ENCODE assay signal across 8 cellular contexts in the genomic region with DNA sequence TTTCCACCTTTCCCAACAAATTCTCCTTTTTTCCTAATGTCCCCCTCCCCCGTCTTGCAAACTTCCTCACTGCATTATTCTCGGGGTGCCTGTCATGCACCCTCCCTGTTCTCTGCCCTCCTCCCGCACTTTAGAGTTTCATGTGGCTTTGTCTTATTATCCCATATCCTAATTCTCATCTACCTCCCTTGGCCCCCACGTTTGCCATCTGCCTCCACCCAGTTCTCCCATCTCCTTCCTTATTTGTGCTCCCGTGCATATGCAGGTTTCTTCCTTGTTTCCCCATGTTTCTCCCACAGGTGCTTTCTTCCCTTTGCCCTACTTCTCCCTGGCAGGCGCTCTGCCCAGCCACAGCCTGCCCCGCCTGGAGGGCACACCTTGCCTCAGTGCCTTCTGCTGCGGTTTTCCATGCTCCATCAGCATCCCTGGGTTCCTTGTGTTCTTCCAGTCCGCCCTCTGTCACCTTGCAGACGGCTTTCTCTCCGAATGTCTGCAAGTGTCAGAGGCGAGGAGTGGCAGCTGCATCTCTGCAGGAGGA. TPM values are rescaled to one million over a fixed set of nuclear protein-coding genes. Genes with fewer than 3 reads are reported as not detected.
DNase-seq lines count a peak whose midpoint lies in the region; ATAC-seq and TF ChIP-seq lines count a peak whose summit lies in the region.

No MANE protein-coding gene starts in this region.

- no peaks in the 10 kb centered on the region for H3K9me3 Mint-ChIP-seq in activated CD4-positive, alpha-beta T cell treated with anti-CD3 and anti-CD28 coated beads for 36 hours (ENCODE audit: low read depth)
- H3K9me3 Mint-ChIP-seq in activated T-helper 1 cell treated with anti-CD3 and anti-CD28 coated beads, Interleukin-12 subunit alpha, Interleukin-12 subunit beta, Interleukin-2, Interleukin-4 antibody, amounts not matched to agents 30 ng/mL and 10 ng/mL and 1 ng/mL, durations not matched to agents 14 hours and 24 hours and 36 hours, result no peaks in the 10 kb centered on the region
- H3K9me3 Mint-ChIP-seq in stimulated activated naive B cell treated with anti-CD40 and anti-IgM and Interleukin-4, amounts not matched to agents 10 μg/mL and 1 μg/mL and 100 μg/mL, for 72 hours, result no peaks in the 10 kb centered on the region

- intact Hi-C loops in activated CD4-positive, alpha-beta T cell treated with anti-CD3 and anti-CD28 coated beads for 36 hours (cut with DNase I, micrococcal nuclease), result loop anchor here in 1 of 2 experiments (1.0 to 10.0 kb wide), 6 partner anchors 39 to 761 kb away; a partner anchor contains a TSS
- intact Hi-C loops in activated T-helper 1 cell treated with anti-CD3 and anti-CD28 coated beads, Interleukin-12 subunit alpha, Interleukin-12 subunit beta, Interleukin-2, Interleukin-4 antibody, amounts not matched to agents 30 ng/mL and 10 ng/mL and 1 ng/mL, durations not matched to agents 14 hours and 24 hours and 36 hours (cut with micrococcal nuclease), result loop anchor here (2.0 to 10.0 kb wide), 6 partner anchors 39 to 787 kb away; a partner anchor contains a TSS

- peaks cover 2% of the 10 kb centered on the region for H3K36me3 ChIP-seq in kidney epithelial cell (ENCODE audit: control insufficient read depth, insufficient read depth, low read length)

- POLR2A ChIA-PET in activated CD4-positive, alpha-beta T cell treated with anti-CD3 and anti-CD28 coated beads for 36 hours (lab: Charles Lee), result no interaction called here

- H3K27me3 Mint-ChIP-seq in activated CD4-positive, alpha-beta T cell treated with anti-CD3 and anti-CD28 coated beads for 36 hours, result peaks cover 9% of the 10 kb centered on the region
- H3K27me3 Mint-ChIP-seq in activated T-helper 1 cell treated with anti-CD3 and anti-CD28 coated beads, Interleukin-12 subunit alpha, Interleukin-12 subunit beta, Interleukin-2, Interleukin-4 antibody, amounts not matched to agents 30 ng/mL and 10 ng/mL and 1 ng/mL, durations not matched to agents 14 hours and 24 hours and 36 hours (ENCODE audit: insufficient read depth), result no peaks in the 10 kb centered on the region
- peaks cover 23 to 24% of the 10 kb centered on the region in 2 donors for H3K27me3 Mint-ChIP-seq in stimulated activated naive B cell treated with anti-CD40 and anti-IgM and Interleukin-4, amounts not matched to agents 10 μg/mL and 1 μg/mL and 100 μg/mL, for 72 hours

- no peak for TF ChIP-seq CTCF in kidney epithelial cell (IDR thresholded peaks at IDR 0.05; ENCODE audit: insufficient read depth, low read length, poor library complexity, severe bottlenecking)

- H3K4me3 ChIP-seq in kidney epithelial cell (ENCODE audit: low read depth, low read length), result peak overlapping the region; percentile 63

- peak overlapping the region; percentile 83 for H3K4me3 Mint-ChIP-seq in activated CD4-positive, alpha-beta T cell treated with anti-CD3 and anti-CD28 coated beads for 36 hours
- peak overlapping the region; percentile 92 for H3K4me3 Mint-ChIP-seq in activated T-helper 1 cell treated with anti-CD3 and anti-CD28 coated beads, Interleukin-12 subunit alpha, Interleukin-12 subunit beta, Interleukin-2, Interleukin-4 antibody, amounts not matched to agents 30 ng/mL and 10 ng/mL and 1 ng/mL, durations not matched to agents 14 hours and 24 hours and 36 hours
- H3K4me3 Mint-ChIP-seq in stimulated activated naive B cell treated with anti-CD40 and anti-IgM and Interleukin-4, amounts not matched to agents 10 μg/mL and 1 μg/mL and 100 μg/mL, for 72 hours, result peak overlapping the region; percentile 55 to 98

- no peak for DNase-seq in activated CD4-positive, alpha-beta T cell treated with anti-CD3 and anti-CD28 coated beads for 36 hours
- no peak for DNase-seq in activated CD4-positive, alpha-beta T cell treated with anti-CD3 and anti-CD28 coated beads, Interleukin-2, amount 50 U/mL, for 4 hours
- no peak for DNase-seq in activated T-helper 1 cell treated with anti-CD3 and anti-CD28 coated beads, Interleukin-12 subunit alpha, Interleukin-12 subunit beta, Interleukin-2, Interleukin-4 antibody, amounts not matched to agents 30 ng/mL and 10 ng/mL and 1 ng/mL, durations not matched to agents 14 hours and 24 hours and 36 hours (ENCODE audit: low spot score)
- no peak for DNase-seq in kidney epithelial cell (ENCODE audit: low read depth)
- no peak for DNase-seq in stimulated activated naive B cell treated with anti-CD40 and anti-IgM and Interleukin-4, amounts not matched to agents 10 μg/mL and 1 μg/mL and 100 μg/mL, for 72 hours
- DNase-seq in activated effector memory CD4-positive, alpha-beta T cell treated with Interleukin-2 at 50 U/mL for 16 hours, result no peak
- DNase-seq in SHP77 (lab: John Stamatoyannopoulos, UW), result no peak
- no peak for DNase-seq in AG08395 (ENCODE audit: low spot score)

- H3K27ac Mint-ChIP-seq in activated CD4-positive, alpha-beta T cell treated with anti-CD3 and anti-CD28 coated beads for 36 hours, result no peak overlapping the region
- peak overlapping the region; percentile 76 for H3K27ac Mint-ChIP-seq in activated T-helper 1 cell treated with anti-CD3 and anti-CD28 coated beads, Interleukin-12 subunit alpha, Interleukin-12 subunit beta, Interleukin-2, Interleukin-4 antibody, amounts not matched to agents 30 ng/mL and 10 ng/mL and 1 ng/mL, durations not matched to agents 14 hours and 24 hours and 36 hours
- no peak overlapping the region for H3K27ac Mint-ChIP-seq in stimulated activated naive B cell treated with anti-CD40 and anti-IgM and Interleukin-4, amounts not matched to agents 10 μg/mL and 1 μg/mL and 100 μg/mL, for 72 hours

- CTCF ChIA-PET in activated CD4-positive, alpha-beta T cell treated with anti-CD3 and anti-CD28 coated beads for 36 hours (lab: Charles Lee), result interaction anchor here (0.6 to 0.8 kb wide), 3 partner anchors 40 to 203 kb away, joined by 3 to 4 read pairs (median 4); no protein-coding TSS in a partner anchor

- peaks cover 6% of the 10 kb centered on the region for H3K36me3 Mint-ChIP-seq in activated CD4-positive, alpha-beta T cell treated with anti-CD3 and anti-CD28 coated beads for 36 hours (ENCODE audit: low read depth)
- peaks cover 16% of the 10 kb centered on the region for H3K36me3 Mint-ChIP-seq in activated T-helper 1 cell treated with anti-CD3 and anti-CD28 coated beads, Interleukin-12 subunit alpha, Interleukin-12 subunit beta, Interleukin-2, Interleukin-4 antibody, amounts not matched to agents 30 ng/mL and 10 ng/mL and 1 ng/mL, durations not matched to agents 14 hours and 24 hours and 36 hours (ENCODE audit: low read depth)
- peaks cover 0 to 3% of the 10 kb centered on the region in 2 donors for H3K36me3 Mint-ChIP-seq in stimulated activated naive B cell treated with anti-CD40 and anti-IgM and Interleukin-4, amounts not matched to agents 10 μg/mL and 1 μg/mL and 100 μg/mL, for 72 hours

- H3K27me3 ChIP-seq in kidney epithelial cell (ENCODE audit: control insufficient read depth, insufficient read depth, low read length), result no peaks in the 10 kb centered on the region

- peaks cover 12% of the 10 kb centered on the region for H3K4me1 Mint-ChIP-seq in activated CD4-positive, alpha-beta T cell treated with anti-CD3 and anti-CD28 coated beads for 36 hours
- H3K4me1 Mint-ChIP-seq in activated T-helper 1 cell treated with anti-CD3 and anti-CD28 coated beads, Interleukin-12 subunit alpha, Interleukin-12 subunit beta, Interleukin-2, Interleukin-4 antibody, amounts not matched to agents 30 ng/mL and 10 ng/mL and 1 ng/mL, durations not matched to agents 14 hours and 24 hours and 36 hours (ENCODE audit: low read depth), result peaks cover 32% of the 10 kb centered on the region
- peaks cover 12 to 18% of the 10 kb centered on the region in 2 donors for H3K4me1 Mint-ChIP-seq in stimulated activated naive B cell treated with anti-CD40 and anti-IgM and Interleukin-4, amounts not matched to agents 10 μg/mL and 1 μg/mL and 100 μg/mL, for 72 hours

- ATAC-seq in activated CD4-positive, alpha-beta T cell treated with anti-CD3 and anti-CD28 coated beads for 36 hours, result no peak
- ATAC-seq in stimulated activated naive B cell treated with anti-CD40 and anti-IgM and Interleukin-4, amounts not matched to agents 10 μg/mL and 1 μg/mL and 100 μg/mL, for 72 hours (replicated peaks), result no peak

RNA-seq across cellular contexts. Expression of a gene that starts 1.5 kb away (rescaled TPM):
- total RNA-seq in activated CD4-positive, alpha-beta T cell treated with anti-CD3 and anti-CD28 coated beads for 36 hours, result 10 to 100 TPM; 47.6 to 51.5 TPM
- total RNA-seq in activated T-helper 1 cell treated with anti-CD3 and anti-CD28 coated beads, Interleukin-12 subunit alpha, Interleukin-12 subunit beta, Interleukin-2, Interleukin-4 antibody, amounts not matched to agents 30 ng/mL and 10 ng/mL and 1 ng/mL, durations not matched to agents 14 hours and 24 hours and 36 hours, result 56.2 and 56.3 TPM in 2 replicates
- 11.3 and 19.2 TPM in 2 replicates for total RNA-seq in kidney epithelial cell
